ENCODE assay signal across 11 cellular contexts in the genomic region with DNA sequence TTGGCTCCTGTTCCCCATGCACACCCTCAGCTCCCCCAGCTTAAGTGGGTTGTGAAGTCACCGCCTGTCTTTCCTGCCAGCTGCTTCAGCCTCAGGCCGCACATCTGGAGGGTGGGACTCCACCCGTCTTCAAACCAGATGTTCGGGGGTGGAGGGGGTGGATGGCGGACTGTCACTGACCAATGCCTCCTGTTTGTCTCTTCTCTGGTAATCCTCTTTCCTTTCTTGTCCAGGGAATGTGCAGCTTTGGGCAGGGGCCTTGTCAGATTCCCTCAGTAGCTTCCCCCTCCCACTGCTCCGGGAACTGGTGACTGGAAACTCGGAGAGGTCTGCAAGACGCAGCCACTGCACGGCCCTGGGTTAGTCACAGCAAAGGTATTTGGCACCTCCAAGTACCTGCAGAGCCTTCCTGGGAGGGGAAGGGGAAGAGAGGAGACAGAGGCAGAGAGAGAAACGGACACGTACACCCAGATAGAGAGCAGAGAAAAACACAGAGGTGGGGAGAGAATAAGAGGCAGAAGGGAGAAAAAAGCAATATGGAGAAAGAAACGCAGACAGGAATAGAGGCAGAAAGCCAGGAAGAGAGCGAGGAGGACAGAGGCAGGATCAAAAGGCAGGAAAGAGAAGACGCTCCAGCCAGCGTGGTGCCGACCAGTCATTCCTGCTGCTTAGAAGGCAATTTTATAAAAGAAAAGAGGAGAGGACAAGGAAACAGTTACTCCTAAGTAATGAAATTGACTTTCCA. TPM values are rescaled to one million over a fixed set of nuclear protein-coding genes. Genes with fewer than 3 reads are reported as not detected.
DNase-seq lines count a peak whose midpoint lies in the region; ATAC-seq, FAIRE-seq and TF ChIP-seq lines count a peak whose summit lies in the region.
"Had no signal": no experiment of that assay in that cellular context is flagged by ENCODE, and none has a peak within 500 bp of the region (broad histone marks: within the 10 kb centered on the region; RNA-seq: fewer than 3 reads in every experiment).

No MANE protein-coding gene starts in this region.

- peak; percentile 23 for DNase-seq in NB4 (ENCODE audit: low read depth)
- DNase-seq in lower lobe of right lung: no peak
- peak; percentile 58 for DNase-seq in ureter (ENCODE audit: low spot score)
- no peak for DNase-seq in GM20000 (ENCODE audit: low spot score)
- no peak for DNase-seq in NCI-H1417 treated with DMSO at 0.1 percent for 48 hours (lab: John Stamatoyannopoulos, UW)
- no peak for DNase-seq in HTR-8/SVneo (ENCODE audit: insufficient read length, low spot score)
- DNase-seq: caudate nucleus, NCI-H1436 treated with DMSO at 0.1 percent for 48 hours, SHP77 had no signal

- H3K27me3 ChIP-seq in lower lobe of right lung (ENCODE audit: low read depth): no peaks in the 10 kb centered on the region

- H3K36me3 ChIP-seq in lower lobe of right lung: no peaks in the 10 kb centered on the region

- TF ChIP-seq CTCF in NB4 (IDR thresholded peaks at IDR 0.05; ENCODE audit: low read depth, low read length) (no peak), lower lobe of right lung (IDR thresholded peaks at IDR 0.05) (no peak), GM20000 (IDR thresholded peaks at IDR 0.05; ENCODE audit: extremely low read depth, missing control alignments) (no peak)

- no peak for TF ChIP-seq POLR2A in NB4 (IDR thresholded peaks at IDR 0.05; ENCODE audit: extremely low read depth, insufficient read length)

- H3K4me3 ChIP-seq in NB4 (ENCODE audit: low read depth, low read length) (no peak overlapping the region), lower lobe of right lung (peak overlapping the region; percentile 14)

- H3K27ac ChIP-seq in lower lobe of right lung: peak overlapping the region; percentile 64

- peaks cover 18% of the 10 kb centered on the region for H3K4me1 ChIP-seq in lower lobe of right lung

- peak; percentile 70 for ATAC-seq in esophagus mucosa
- peak; percentile 84 to 93 for ATAC-seq in lower lobe of right lung
- no peak for ATAC-seq in HG02884 (IDR thresholded peaks at IDR 0.05; ENCODE audit: unreplicated experiment)

- no peaks in the 10 kb centered on the region for H3K9me3 ChIP-seq in lower lobe of right lung

- FAIRE-seq in HTR-8/SVneo (lab: Jason Lieb, UNC): no peak

- intact Hi-C loops in lower lobe of right lung (cut with DNase I): no loop called here

RNA-seq across cellular contexts. Expression of a gene that starts 56.1 kb away (rescaled TPM):
- total RNA-seq in esophagus mucosa: 20.1 TPM
- total RNA-seq in lower lobe of right lung: 390 TPM
- 279 TPM for total RNA-seq in ureter

Comparison
In these comparisons a context has a peak if more than half of its experiments do, and no peak if none do; other contexts are left out.
1. DNase-seq: peak in NB4 (single experiment) and ureter (single experiment); none in lower lobe of right lung (single experiment), GM20000 (single experiment), NCI-H1417 treated with DMSO at 0.1 percent for 48 hours (single experiment) and HTR-8/SVneo (single experiment).
2. RNA of a gene that starts 56.1 kb away (total RNA-seq): 390 TPM in lower lobe of right lung (single experiment) and 279 TPM in ureter (single experiment); 20.1 TPM in esophagus mucosa (single experiment); every median in the first group is over 10 times any median in the second.